In the genomic region with DNA sequence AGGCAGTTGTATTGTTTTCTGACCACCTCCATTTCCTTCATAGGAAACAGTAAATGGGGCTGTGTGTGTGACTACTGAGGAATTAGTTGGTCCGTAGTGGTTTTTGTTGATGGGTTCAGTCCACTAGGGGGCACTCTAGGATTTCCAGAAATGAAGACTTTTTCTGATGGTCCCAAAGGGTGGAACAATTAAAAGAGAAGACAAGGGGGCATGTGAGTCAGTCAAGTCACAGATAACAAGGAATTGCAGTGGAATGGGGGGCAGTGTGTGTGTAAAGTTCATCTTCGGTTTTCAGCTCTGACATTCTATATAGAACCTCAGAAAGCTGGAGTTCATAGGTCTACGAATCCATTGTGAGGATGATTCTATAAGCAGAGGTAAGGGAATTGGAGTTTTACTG, we compare ENCODE assay signal across 8 cellular contexts.
DNase-seq lines count a peak whose midpoint lies in the region; ATAC-seq lines count a peak whose summit lies in the region.

No MANE protein-coding gene starts in this region.

- no peaks in the 10 kb centered on the region for H3K9me3 Mint-ChIP-seq in activated naive CD4-positive, alpha-beta T cell treated with anti-CD3 and anti-CD28 coated beads for 36 hours
- no peaks in the 10 kb centered on the region for H3K9me3 Mint-ChIP-seq in effector memory CD8-positive, alpha-beta T cell
- H3K9me3 Mint-ChIP-seq in stimulated activated naive CD8-positive, alpha-beta T cell treated with anti-CD3 and anti-CD28 coated beads, Interleukin-15, Interleukin-2, amounts not matched to agents 100 ng/mL and 50 ng/mL, for 24 hours = no peaks in the 10 kb centered on the region

- peaks cover 12% of the 10 kb centered on the region for H3K4me1 Mint-ChIP-seq in activated naive CD4-positive, alpha-beta T cell treated with anti-CD3 and anti-CD28 coated beads for 36 hours (ENCODE audit: low read depth)
- peaks cover 4 to 8% of the 10 kb centered on the region in 2 donors for H3K4me1 Mint-ChIP-seq in effector memory CD8-positive, alpha-beta T cell (ENCODE audit: low read depth in 2 of 2)
- peaks cover 14% of the 10 kb centered on the region for H3K4me1 Mint-ChIP-seq in stimulated activated naive CD8-positive, alpha-beta T cell treated with anti-CD3 and anti-CD28 coated beads, Interleukin-15, Interleukin-2, amounts not matched to agents 100 ng/mL and 50 ng/mL, for 24 hours (ENCODE audit: low read depth)

- peak overlapping the region; percentile 78 for H3K27ac Mint-ChIP-seq in activated naive CD4-positive, alpha-beta T cell treated with anti-CD3 and anti-CD28 coated beads for 36 hours
- peak overlapping the region in 1 of 2 donors; percentile 24 for H3K27ac Mint-ChIP-seq in effector memory CD8-positive, alpha-beta T cell
- peak overlapping the region; percentile 74 for H3K27ac Mint-ChIP-seq in stimulated activated naive CD8-positive, alpha-beta T cell treated with anti-CD3 and anti-CD28 coated beads, Interleukin-15, Interleukin-2, amounts not matched to agents 100 ng/mL and 50 ng/mL, for 24 hours

- intact Hi-C loops in activated naive CD4-positive, alpha-beta T cell treated with anti-CD3 and anti-CD28 coated beads for 36 hours (cut with micrococcal nuclease) = loop anchor here (2.0 to 10.0 kb wide), 2 partner anchors 13 to 995 kb away; no protein-coding TSS in a partner anchor

- CTCF ChIA-PET in activated naive CD4-positive, alpha-beta T cell treated with anti-CD3 and anti-CD28 coated beads for 36 hours (lab: Charles Lee) = interaction anchor here (0.6 to 4.0 kb wide), 6 partner anchors 8 to 118 kb away, joined by 3 to 32 read pairs (median 6); no protein-coding TSS in a partner anchor

- ATAC-seq in effector memory CD8-positive, alpha-beta T cell (replicated peaks) = peak; percentile 36
- ATAC-seq in GM21576 (IDR thresholded peaks at IDR 0.05; ENCODE audit: unreplicated experiment) = no peak

- H3K27me3 Mint-ChIP-seq in activated naive CD4-positive, alpha-beta T cell treated with anti-CD3 and anti-CD28 coated beads for 36 hours (ENCODE audit: low read depth) = no peaks in the 10 kb centered on the region
- peaks cover 5 to 19% of the 10 kb centered on the region in 2 donors for H3K27me3 Mint-ChIP-seq in effector memory CD8-positive, alpha-beta T cell
- H3K27me3 Mint-ChIP-seq in stimulated activated naive CD8-positive, alpha-beta T cell treated with anti-CD3 and anti-CD28 coated beads, Interleukin-15, Interleukin-2, amounts not matched to agents 100 ng/mL and 50 ng/mL, for 24 hours = peaks cover 5% of the 10 kb centered on the region

- DNase-seq in activated naive CD4-positive, alpha-beta T cell treated with anti-CD3 and anti-CD28 coated beads for 36 hours = peak; percentile 64
- DNase-seq in activated naive CD4-positive, alpha-beta T cell (lab: John Stamatoyannopoulos, UW) = no peak
- DNase-seq in SHP77 treated with DMSO at 0.1 percent for 48 hours (lab: John Stamatoyannopoulos, UW) = peak; percentile 3
- peak; percentile 29 to 52 (median 37) for DNase-seq in effector memory CD8-positive, alpha-beta T cell
- DNase-seq in NCI-H128 (lab: John Stamatoyannopoulos, UW; ENCODE audit: unreplicated experiment) = no peak
- DNase-seq in NCI-H2227 treated with DMSO at 0.1 percent for 48 hours (lab: John Stamatoyannopoulos, UW) = no peak

- H3K36me3 Mint-ChIP-seq in activated naive CD4-positive, alpha-beta T cell treated with anti-CD3 and anti-CD28 coated beads for 36 hours (ENCODE audit: low read depth) = peaks cover 8% of the 10 kb centered on the region
- H3K36me3 Mint-ChIP-seq in effector memory CD8-positive, alpha-beta T cell (ENCODE audit: insufficient read depth) = no peaks in the 10 kb centered on the region
- no peaks in the 10 kb centered on the region for H3K36me3 Mint-ChIP-seq in stimulated activated naive CD8-positive, alpha-beta T cell treated with anti-CD3 and anti-CD28 coated beads, Interleukin-15, Interleukin-2, amounts not matched to agents 100 ng/mL and 50 ng/mL, for 24 hours (ENCODE audit: low read depth)

- H3K4me3 Mint-ChIP-seq in activated naive CD4-positive, alpha-beta T cell treated with anti-CD3 and anti-CD28 coated beads for 36 hours = peak overlapping the region; percentile 55
- peak overlapping the region; percentile 35 to 37 for H3K4me3 Mint-ChIP-seq in effector memory CD8-positive, alpha-beta T cell
- peak overlapping the region; percentile 62 for H3K4me3 Mint-ChIP-seq in stimulated activated naive CD8-positive, alpha-beta T cell treated with anti-CD3 and anti-CD28 coated beads, Interleukin-15, Interleukin-2, amounts not matched to agents 100 ng/mL and 50 ng/mL, for 24 hours

Comparison
In these comparisons a context has a peak if more than half of its experiments do, and no peak if none do; other contexts are left out.
1. DNase-seq: peak in activated naive CD4-positive, alpha-beta T cell treated with anti-CD3 and anti-CD28 coated beads for 36 hours (single experiment), SHP77 treated with DMSO at 0.1 percent for 48 hours (single experiment) and effector memory CD8-positive, alpha-beta T cell (3 of 3); none in activated naive CD4-positive, alpha-beta T cell (0 of 4), NCI-H128 (single experiment) and NCI-H2227 treated with DMSO at 0.1 percent for 48 hours (single experiment).
2. Peak in every context shown above with its lines, with median percentiles within 50 percentile points of each other: H3K4me3 Mint-ChIP-seq.